Comparison of ENCODE assay signal across 9 cellular contexts in the genomic region with DNA sequence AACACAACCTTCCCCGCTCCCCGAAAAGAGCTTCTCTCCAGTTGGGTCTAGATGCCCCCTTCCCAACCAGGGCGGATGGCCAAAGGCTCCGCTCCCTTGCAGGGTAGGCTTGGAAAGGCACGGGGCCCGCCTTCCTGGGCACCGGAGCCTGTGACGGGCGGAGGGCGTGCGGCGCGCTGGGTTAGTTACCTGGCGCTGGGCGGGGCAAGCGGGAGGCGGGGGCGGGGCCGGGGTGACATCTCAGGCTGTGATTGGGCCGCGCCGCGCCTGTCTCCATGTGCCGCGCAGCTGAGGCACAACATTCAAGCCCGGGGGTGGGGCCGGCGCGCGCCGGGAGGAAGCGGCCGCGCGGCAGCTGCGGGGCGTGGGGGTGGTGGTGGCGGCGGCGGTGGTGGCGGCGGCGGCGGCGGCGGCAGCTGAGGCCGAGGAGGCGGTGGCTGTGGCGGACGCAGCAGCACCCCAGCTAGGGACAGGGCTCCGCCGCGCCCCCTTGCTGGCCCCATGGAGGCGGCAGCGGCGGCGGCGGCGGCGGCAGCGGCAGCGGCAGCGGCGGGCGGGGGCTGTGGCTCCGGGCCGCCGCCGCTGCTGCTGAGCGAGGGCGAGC. TPM values are rescaled to one million over a fixed set of nuclear protein-coding genes. Genes with fewer than 3 reads are reported as not detected.
DNase-seq lines count a peak whose midpoint lies in the region; ATAC-seq, FAIRE-seq and TF ChIP-seq lines count a peak whose summit lies in the region.
"Had no signal": no experiment of that assay in that cellular context is flagged by ENCODE, and none has a peak within 500 bp of the region (broad histone marks: within the 10 kb centered on the region; RNA-seq: fewer than 3 reads in every experiment).

A gene (plus strand): TSS at position 298 of the 604 bp plus-strand sequence. CDS start 204 bp downstream, at position 502.

- peak; percentile 98 for ATAC-seq in GM21390 (IDR thresholded peaks at IDR 0.05; ENCODE audit: unreplicated experiment)

- H3K4me3 ChIP-seq in OCI-LY7 (ENCODE audit: low read depth, low read length, poor library complexity, severe bottlenecking) = peak within 1 kb of the TSS; percentile 70
- H3K4me3 ChIP-seq in mucosa of rectum (ENCODE audit: low read length in 2 of 2) = peak within 1 kb of the TSS; percentile 70 to 71

- TF ChIP-seq CTCF in OCI-LY7 (conservative IDR thresholded peaks at IDR 0.05; ENCODE audit: low read length) = no peak

- H4K20me1 ChIP-seq in OCI-LY7 (ENCODE audit: insufficient read depth, low read length) = no peaks in the 10 kb centered on the region

- FAIRE-seq in HTR-8/SVneo (lab: Jason Lieb, UNC) = peak; percentile 73
- FAIRE-seq: TTC549 had no signal

- peaks cover 0 to 6% of the 10 kb centered on the region in 2 donors for H3K27me3 ChIP-seq in mucosa of rectum (ENCODE audit: control insufficient read depth in 2 of 2, insufficient read depth in 2 of 2, low read length in 2 of 2)

- TF ChIP-seq POLR2A in erythroblast (IDR thresholded peaks at IDR 0.05; ENCODE audit: low read length) = no peak

- no peaks in the 10 kb centered on the region for H3K36me3 ChIP-seq in OCI-LY7 (ENCODE audit: insufficient read depth, low read length)
- H3K36me3 ChIP-seq in mucosa of rectum (ENCODE audit: control insufficient read depth in 2 of 2, insufficient read depth in 2 of 2, low read length in 2 of 2) = no peaks in the 10 kb centered on the region

- peak within 1 kb of the TSS; percentile 80 for H3K4me2 ChIP-seq in OCI-LY7 (ENCODE audit: low read length)

- H3K27ac ChIP-seq in OCI-LY7 (ENCODE audit: low read depth, low read length, poor library complexity, severe bottlenecking) = no peak within 1 kb of the TSS
- peak within 1 kb of the TSS; percentile 40 to 69 for H3K27ac ChIP-seq in mucosa of rectum (ENCODE audit: low read depth in 2 of 2, low read length in 2 of 2)

- no TSS peak for BruUV-seq in OCI-LY7 (replicated peaks; lab: Mats Ljungman, UMichigan)

- POLR2A ChIA-PET in OCI-LY7 (lab: Charles Lee) = interaction anchor here (0.7 to 1.8 kb wide), 3 partner anchors 10 to 64 kb away, joined by 3 to 4 read pairs (median 4); no protein-coding TSS in a partner anchor

- peak within 1 kb of the TSS; percentile 58 for H2AFZ ChIP-seq in OCI-LY7 (ENCODE audit: low read length)

- DNase-seq in COLO668 (lab: John Stamatoyannopoulos, UW; ENCODE audit: unreplicated experiment) = peak; percentile 94
- peak; percentile 84 for DNase-seq in HTR-8/SVneo (ENCODE audit: insufficient read length, low spot score)
- DNase-seq in OCI-LY7 (ENCODE audit: low spot score) = peak; percentile 86
- peak; percentile 78 for DNase-seq in activated T-cell treated with anti-CD3 and anti-CD28 coated beads, Interleukin-2, amount 50 U/mL, for 1 hour
- DNase-seq in erythroblast (lab: John Stamatoyannopoulos, UW) = peak; percentile 86 to 90
- peak; percentile 50 for DNase-seq in stimulated activated CD8-positive, alpha-beta memory T cell treated with anti-CD3 and anti-CD28 coated beads, Interleukin-4, amount 100 ng/mL, for 24 hours (ENCODE audit: low read depth)

- H3K9me3 ChIP-seq in OCI-LY7 (ENCODE audit: low read length) (no peaks in the 10 kb centered on the region), mucosa of rectum (ENCODE audit: control insufficient read depth in 2 of 2, low read length in 2 of 2) (no peaks in the 10 kb centered on the region)

- CTCF ChIA-PET in OCI-LY7 (lab: Charles Lee; ENCODE audit: unreplicated experiment) = no interaction called here

- H3K9me2 ChIP-seq in OCI-LY7 (ENCODE audit: insufficient read depth, low read length) = no peaks in the 10 kb centered on the region

- peak within 1 kb of the TSS; percentile 68 to 71 for H3K9ac ChIP-seq in mucosa of rectum (ENCODE audit: low read depth in 1 of 2, low read length in 2 of 2)

- intact Hi-C loops in OCI-LY7 (cut with micrococcal nuclease; ENCODE audit: unreplicated experiment) = loop anchor here (2.0 kb wide), 1 partner anchor 64 kb away; no protein-coding TSS in a partner anchor

- H3K4me1 ChIP-seq in OCI-LY7 (ENCODE audit: insufficient read depth, low read length, poor library complexity, severe bottlenecking) = no peaks in the 10 kb centered on the region
- peaks cover 0 to 2% of the 10 kb centered on the region in 2 donors for H3K4me1 ChIP-seq in mucosa of rectum (ENCODE audit: control insufficient read depth in 2 of 2, insufficient read depth in 2 of 2, low read length in 2 of 2)

- no peaks in the 10 kb centered on the region for H3K79me2 ChIP-seq in OCI-LY7 (ENCODE audit: insufficient read depth, low read depth, low read length)

RNA-seq across cellular contexts. Expression of the gene that starts here (rescaled TPM):
- total RNA-seq in OCI-LY7 (2014; rRNA removed; shearing (Covaris generic)) = 0.41 and 3.7 TPM in 2 replicates
- total RNA-seq in OCI-LY7 (2022) = 3.8 and 4.0 TPM in 2 replicates
